Comparison of ENCODE assay signal across 8 cellular contexts in the genomic region with DNA sequence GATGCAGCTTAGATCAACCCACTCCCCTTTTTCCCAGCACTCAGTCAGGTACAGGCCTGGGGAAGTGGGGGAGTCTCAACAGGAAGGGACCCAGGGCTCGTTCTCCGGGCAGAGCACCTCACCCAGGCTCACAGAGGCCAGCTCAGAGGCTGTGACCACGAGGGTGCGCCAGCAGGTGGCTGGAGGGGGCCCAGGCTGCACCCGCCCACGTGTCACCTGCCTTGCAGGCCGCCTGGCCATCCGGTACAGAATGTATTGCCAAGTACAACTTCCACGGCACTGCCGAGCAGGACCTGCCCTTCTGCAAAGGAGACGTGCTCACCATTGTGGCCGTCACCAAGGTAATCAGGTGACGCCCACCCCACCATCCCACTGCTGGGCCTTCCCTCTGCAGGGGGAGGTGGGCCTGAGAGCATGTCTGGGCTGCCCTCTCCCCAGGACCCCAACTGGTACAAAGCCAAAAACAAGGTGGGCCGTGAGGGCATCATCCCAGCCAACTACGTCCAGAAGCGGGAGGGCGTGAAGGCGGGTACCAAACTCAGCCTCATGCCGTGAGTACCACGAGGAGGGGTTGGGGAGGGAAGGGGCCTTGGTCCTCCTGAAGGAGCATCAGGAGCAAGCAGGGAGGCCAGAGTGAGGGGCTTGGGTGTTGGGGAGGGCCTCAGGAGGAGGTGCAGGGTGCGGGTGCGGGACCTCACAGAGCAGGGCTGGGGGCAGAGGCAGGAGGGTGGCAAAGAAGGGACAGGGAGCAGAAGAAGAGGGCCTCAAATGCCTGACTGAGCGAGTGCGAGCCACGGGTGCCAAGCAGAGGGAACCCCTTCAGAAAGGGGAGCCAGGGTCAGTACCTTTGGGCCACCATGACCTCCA. TPM values are rescaled to one million over a fixed set of nuclear protein-coding genes. Genes with fewer than 3 reads are reported as not detected.
DNase-seq lines count a peak whose midpoint lies in the region; ATAC-seq and TF ChIP-seq lines count a peak whose summit lies in the region.

No MANE protein-coding gene starts in this region.

- H3K27ac ChIP-seq in HL-60 (replicated peaks), result peak overlapping the region; percentile 32

- POLR2A ChIA-PET in naive thymus-derived CD8-positive, alpha-beta T cell (lab: Charles Lee), result interaction anchor here (1.2 to 32.7 kb wide), 4 partner anchors 4 to 103 kb away, joined by 4 to 1300 read pairs (median 652); partner anchors contain the start of gene CSK

- H3K4me3 ChIP-seq in GM06990 (replicated peaks; ENCODE audit: low read depth, low read length), result no peak overlapping the region
- H3K4me3 ChIP-seq in HL-60 (replicated peaks; ENCODE audit: insufficient read depth, low read length), result no peak overlapping the region

- TF ChIP-seq CTCF in GM06990 (IDR thresholded peaks at IDR 0.05; ENCODE audit: insufficient read depth, low read length, poor library complexity, severe bottlenecking), result peak; percentile 56
- TF ChIP-seq CTCF in HL-60 (IDR thresholded peaks at IDR 0.05; ENCODE audit: insufficient read depth, low read length), result no peak

- H3K27me3 ChIP-seq in GM06990 (replicated peaks; ENCODE audit: control insufficient read depth, insufficient read depth, low read length) (no peaks in the 10 kb centered on the region), HL-60 (ENCODE audit: insufficient read depth, poor library complexity, severe bottlenecking) (no peaks in the 10 kb centered on the region)

- peaks cover 56% of the 10 kb centered on the region for H3K36me3 ChIP-seq in GM06990 (ENCODE audit: control insufficient read depth, insufficient read depth, low read length)

- DNase-seq in GM06990 (ENCODE audit: extremely low read depth, insufficient read length) (peak; percentile 69), HL-60 (ENCODE audit: low read depth in 1 of 2, low spot score in 1 of 2) (no peak), NCI-H2029 (lab: John Stamatoyannopoulos, UW) (no peak)
- no peak for DNase-seq in central memory CD8-positive, alpha-beta T cell (ENCODE audit: low spot score in 2 of 2)
- no peak for DNase-seq in naive thymus-derived CD8-positive, alpha-beta T cell
- DNase-seq in activated CD4-positive, CD25-positive, alpha-beta regulatory T cell (lab: John Stamatoyannopoulos, UW), result no peak

- peak overlapping the region; percentile 14 for H3K4me3 Mint-ChIP-seq in central memory CD8-positive, alpha-beta T cell
- H3K4me3 Mint-ChIP-seq in naive thymus-derived CD8-positive, alpha-beta T cell, result peak overlapping the region in 5 of 10 donors; percentile 26 to 62 (median 58)

- H3K36me3 Mint-ChIP-seq in central memory CD8-positive, alpha-beta T cell (ENCODE audit: insufficient read depth), result peaks cover 48% of the 10 kb centered on the region
- peaks cover 0 to 54% (median 0%) of the 10 kb centered on the region in 3 donors for H3K36me3 Mint-ChIP-seq in naive thymus-derived CD8-positive, alpha-beta T cell

- no peaks in the 10 kb centered on the region for H3K9me3 Mint-ChIP-seq in central memory CD8-positive, alpha-beta T cell
- H3K9me3 Mint-ChIP-seq in naive thymus-derived CD8-positive, alpha-beta T cell, result no peaks in the 10 kb centered on the region

- ATAC-seq in central memory CD8-positive, alpha-beta T cell (replicated peaks; ENCODE audit: extremely low read depth, poor library complexity, severe bottlenecking), result no peak
- ATAC-seq in naive thymus-derived CD8-positive, alpha-beta T cell, result no peak
- ATAC-seq in GM19467 (IDR thresholded peaks at IDR 0.05; ENCODE audit: unreplicated experiment), result no peak
- ATAC-seq in GM21717 (IDR thresholded peaks at IDR 0.05; ENCODE audit: unreplicated experiment), result no peak

- H3K4me1 Mint-ChIP-seq in central memory CD8-positive, alpha-beta T cell, result peaks cover 48% of the 10 kb centered on the region
- peaks cover 24 to 64% (median 59%) of the 10 kb centered on the region in 4 donors for H3K4me1 Mint-ChIP-seq in naive thymus-derived CD8-positive, alpha-beta T cell

- no peaks in the 10 kb centered on the region for H3K27me3 Mint-ChIP-seq in central memory CD8-positive, alpha-beta T cell
- H3K27me3 Mint-ChIP-seq in naive thymus-derived CD8-positive, alpha-beta T cell, result no peaks in the 10 kb centered on the region

- H3K27ac Mint-ChIP-seq in central memory CD8-positive, alpha-beta T cell (ENCODE audit: low read depth), result peak overlapping the region; percentile 80
- H3K27ac Mint-ChIP-seq in naive thymus-derived CD8-positive, alpha-beta T cell, result peak overlapping the region; percentile 84 to 96 (median 90)

RNA-seq across cellular contexts. Expression of gene LMAN1L, which starts 14.0 kb away (rescaled TPM):
- under 1 TPM; 0.57 to 0.80 TPM for total RNA-seq in naive thymus-derived CD8-positive, alpha-beta T cell
- polyA plus RNA-seq in naive thymus-derived CD8-positive, alpha-beta T cell, result not detected

RNA-seq across cellular contexts. Expression of gene CSK, which starts 16.7 kb away (rescaled TPM):
- 100 to 1,000 TPM; 220 TPM for total RNA-seq in naive thymus-derived CD8-positive, alpha-beta T cell
- 100 to 1,000 TPM in 1 of 3 donors, 10 to 100 TPM in 2; 70.8 to 124 (median 79.8) TPM for polyA plus RNA-seq in naive thymus-derived CD8-positive, alpha-beta T cell

RNA-seq across cellular contexts. Expression of gene CPLX3, which starts 27.8 kb away (rescaled TPM):
- total RNA-seq in naive thymus-derived CD8-positive, alpha-beta T cell, result under 1 TPM; 0.39 to 0.44 TPM
- not detected for polyA plus RNA-seq in naive thymus-derived CD8-positive, alpha-beta T cell

RNA-seq across cellular contexts. Expression of gene ULK3, which starts 44.3 kb away (rescaled TPM):
- 10 to 100 TPM; 82.8 to 83.6 TPM for total RNA-seq in naive thymus-derived CD8-positive, alpha-beta T cell
- polyA plus RNA-seq in naive thymus-derived CD8-positive, alpha-beta T cell, result 10 to 100 TPM; 16.3 to 32.2 (median 16.6) TPM

RNA-seq across cellular contexts. Expression of gene CYP1A2, which starts 50.0 kb away (rescaled TPM):
- total RNA-seq in naive thymus-derived CD8-positive, alpha-beta T cell, result not detected
- not detected for polyA plus RNA-seq in naive thymus-derived CD8-positive, alpha-beta T cell
